Comparison of ENCODE assay signal across 8 cellular contexts in the genomic region with DNA sequence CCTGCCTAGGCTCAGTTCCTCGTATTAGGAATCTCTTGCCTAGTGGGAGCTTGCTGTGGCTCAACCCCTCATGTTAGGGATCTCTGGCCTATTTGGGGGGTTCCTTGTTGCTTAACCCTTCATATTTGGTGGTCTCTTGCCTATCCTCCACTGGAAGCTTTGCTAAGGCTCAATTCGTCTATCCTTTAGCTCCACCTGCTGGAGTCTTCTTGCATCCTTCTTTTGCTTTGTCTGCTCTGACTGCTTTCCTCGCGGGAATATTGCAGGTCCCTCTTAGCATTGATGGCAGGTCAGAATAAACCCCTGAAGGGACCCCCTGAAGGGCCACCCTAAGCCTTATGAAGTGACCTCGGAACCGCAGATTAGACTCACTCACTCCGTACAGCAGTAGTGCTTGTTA.
DNase-seq lines count a peak whose midpoint lies in the region; ATAC-seq and TF ChIP-seq lines count a peak whose summit lies in the region.

No MANE protein-coding gene starts in this region.

- H3K4me2 ChIP-seq in smooth muscle cell, result no peak overlapping the region

- no peaks in the 10 kb centered on the region for H3K4me1 Mint-ChIP-seq in activated naive CD4-positive, alpha-beta T cell treated with anti-CD3 and anti-CD28 coated beads for 36 hours (ENCODE audit: low read depth)

- no peak overlapping the region for H2AFZ ChIP-seq in smooth muscle cell (ENCODE audit: low read depth)

- H3K79me2 ChIP-seq in smooth muscle cell (ENCODE audit: low read depth), result no peaks in the 10 kb centered on the region

- ATAC-seq in HG03457 (IDR thresholded peaks at IDR 0.05; ENCODE audit: unreplicated experiment), result no peak

- H3K36me3 ChIP-seq in smooth muscle cell (ENCODE audit: low read depth), result no peaks in the 10 kb centered on the region

- no peak overlapping the region for H3K4me3 ChIP-seq in smooth muscle cell

- H3K27ac ChIP-seq in smooth muscle cell (ENCODE audit: low read depth), result no peak overlapping the region

- H3F3A ChIP-seq in smooth muscle cell (ENCODE audit: low read depth), result no peaks in the 10 kb centered on the region

- intact Hi-C loops in activated naive CD4-positive, alpha-beta T cell treated with anti-CD3 and anti-CD28 coated beads for 36 hours (cut with micrococcal nuclease), result no loop called here

- H3K36me3 Mint-ChIP-seq in activated naive CD4-positive, alpha-beta T cell treated with anti-CD3 and anti-CD28 coated beads for 36 hours (ENCODE audit: low read depth), result peaks cover 1% of the 10 kb centered on the region

- H3K27me3 ChIP-seq in smooth muscle cell (ENCODE audit: low read depth), result no peaks in the 10 kb centered on the region

- peak; percentile 63 for TF ChIP-seq CTCF in smooth muscle cell (IDR thresholded peaks at IDR 0.05; ENCODE audit: borderline replicate concordance, insufficient read depth, poor library complexity, severe bottlenecking)

- no peaks in the 10 kb centered on the region for H3K4me1 ChIP-seq in smooth muscle cell (ENCODE audit: low read depth)

- H3K9me3 Mint-ChIP-seq in activated naive CD4-positive, alpha-beta T cell treated with anti-CD3 and anti-CD28 coated beads for 36 hours, result peaks cover 29% of the 10 kb centered on the region

- no peak overlapping the region for H3K27ac Mint-ChIP-seq in activated naive CD4-positive, alpha-beta T cell treated with anti-CD3 and anti-CD28 coated beads for 36 hours

- H4K20me1 ChIP-seq in smooth muscle cell (ENCODE audit: low read depth), result no peaks in the 10 kb centered on the region

- no peak overlapping the region for H3K4me3 Mint-ChIP-seq in activated naive CD4-positive, alpha-beta T cell treated with anti-CD3 and anti-CD28 coated beads for 36 hours

- CTCF ChIA-PET in activated naive CD4-positive, alpha-beta T cell treated with anti-CD3 and anti-CD28 coated beads for 36 hours (lab: Charles Lee), result no interaction called here

- no peaks in the 10 kb centered on the region for H3K9me3 ChIP-seq in smooth muscle cell (replicated peaks; ENCODE audit: low read depth)

- WGBS in smooth muscle cell (ENCODE audit: low lambda C conversion rate), result 34% methylated on average over 7 of the region's 7 CpGs

- no peak overlapping the region for H3K9ac ChIP-seq in smooth muscle cell (ENCODE audit: low read depth)

- DNase-seq in NCI-H82 (lab: John Stamatoyannopoulos, UW) (peak; percentile 72), NCI-H82 treated with DMSO at 0.1 percent for 48 hours (lab: John Stamatoyannopoulos, UW; ENCODE audit: unreplicated experiment) (no peak), NCI-H226 (peak; percentile 26), ecto neural progenitor cell (ENCODE audit: low spot score) (peak; percentile 57), smooth muscle cell (lab: John Stamatoyannopoulos, UW; ENCODE audit: unreplicated experiment) (no peak), cortex of kidney (lab: John Stamatoyannopoulos, UW) (no peak)
- DNase-seq in activated naive CD4-positive, alpha-beta T cell treated with anti-CD3 and anti-CD28 coated beads for 36 hours, result no peak

- no peaks in the 10 kb centered on the region for H3K27me3 Mint-ChIP-seq in activated naive CD4-positive, alpha-beta T cell treated with anti-CD3 and anti-CD28 coated beads for 36 hours (ENCODE audit: low read depth)

Comparison
In these comparisons a context has a peak if more than half of its experiments do, and no peak if none do; other contexts are left out.
1. DNase-seq: peak in NCI-H82 (single experiment), NCI-H226 (single experiment) and ecto neural progenitor cell (single experiment); none in NCI-H82 treated with DMSO at 0.1 percent for 48 hours (single experiment), smooth muscle cell (single experiment), activated naive CD4-positive, alpha-beta T cell treated with anti-CD3 and anti-CD28 coated beads for 36 hours (single experiment) and cortex of kidney (single experiment).